Comparison of ENCODE assay signal across 10 cellular contexts in the genomic region with DNA sequence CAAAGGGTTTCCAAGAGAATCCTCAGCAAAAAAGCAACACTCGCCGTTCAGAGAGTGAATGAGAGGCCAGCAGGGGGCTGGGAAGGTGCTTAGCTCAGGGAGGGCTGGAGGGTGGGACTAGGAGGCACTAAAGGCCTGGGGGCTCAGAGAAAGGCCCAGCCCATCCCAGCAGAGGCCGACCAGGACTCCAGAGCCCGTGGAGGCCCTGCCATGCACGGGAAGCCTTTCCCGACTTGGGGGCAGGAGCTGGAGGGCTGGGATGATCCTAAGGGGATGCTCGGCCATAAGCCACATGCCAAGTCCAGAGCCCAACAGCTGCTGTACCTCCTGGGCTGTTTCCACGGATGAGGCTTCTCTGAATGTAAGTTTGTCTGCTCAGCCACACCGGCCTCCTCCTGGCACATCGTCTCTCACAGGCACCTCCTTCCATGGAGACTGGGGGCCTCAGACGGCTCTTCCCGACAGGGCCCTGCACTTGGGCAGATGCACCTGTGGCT. TPM values are rescaled to one million over a fixed set of nuclear protein-coding genes. Genes with fewer than 3 reads are reported as not detected.
A peak's percentile ranks its signal among the peaks of the same experiment; 100 is the strongest.
DNase-seq lines count a peak whose midpoint lies in the region; ATAC-seq and TF ChIP-seq lines count a peak whose summit lies in the region.
"Had no signal": no experiment of that assay in that cellular context is flagged by ENCODE, and none has a peak within 500 bp of the region (broad histone marks: within the 10 kb centered on the region; RNA-seq: fewer than 3 reads in every experiment).

No MANE protein-coding gene starts in this region.

- ATAC-seq in GM23338, result peak; percentile 66
- ATAC-seq in GM18909 (IDR thresholded peaks at IDR 0.05; ENCODE audit: poor library complexity, unreplicated experiment), result no peak
- ATAC-seq in HG02571 (IDR thresholded peaks at IDR 0.05; ENCODE audit: unreplicated experiment), result no peak

- 0 out of 2 replicates have a peak, but pooled peaks cover 2% of the 10 kb centered on the region for H3F3A ChIP-seq in GM23338 (replicated peaks; ENCODE audit: low read depth)

- no peak overlapping the region for H3K4me3 ChIP-seq in GM23338
- H3K4me3 ChIP-seq in SJCRH30, result no peak overlapping the region
- no peak overlapping the region for H3K4me3 ChIP-seq in esophagus squamous epithelium
- no peak overlapping the region for H3K4me3 ChIP-seq in trophoblast cell (ENCODE audit: low read depth, low read length)

- H3K4me1 Mint-ChIP-seq in GM23338, result peaks cover 65% of the 10 kb centered on the region

- H2BK5ac ChIP-seq in trophoblast cell (ENCODE audit: low read depth, low read length, poor library complexity), result no peak overlapping the region

- peaks cover 15% of the 10 kb centered on the region for H3K27me3 Mint-ChIP-seq in GM23338 (ENCODE audit: insufficient read depth, low read depth, poor library complexity)

- H3K18ac ChIP-seq in trophoblast cell (ENCODE audit: low read length), result peak overlapping the region; percentile 57

- no peak overlapping the region for H3K9ac ChIP-seq in trophoblast cell (ENCODE audit: low read length)

- 76 to 78% methylated on average over 6 to 12 of the region's 12 CpGs for WGBS in esophagus squamous epithelium, 2 donors
- WGBS in trophoblast cell (ENCODE audit: extremely low coverage, insufficient coverage, insufficient read length), result no CpG with 5 or more reads among the region's 12 CpGs

- no peaks in the 10 kb centered on the region for H3K9me2 ChIP-seq in GM23338 (ENCODE audit: insufficient read depth)

- peaks cover 7% of the 10 kb centered on the region for H3K79me1 ChIP-seq in trophoblast cell (ENCODE audit: low read length)

- 0 out of 4 replicates have a peak, but pooled peaks of 1 of the 2 experiments have one; percentile 8 for TF ChIP-seq CTCF in GM23338 (conservative IDR thresholded peaks at IDR 0.05; ENCODE audit: low read depth in 2 of 2)
- no peak for TF ChIP-seq CTCF in esophagus squamous epithelium (IDR thresholded peaks at IDR 0.05)

- no peaks in the 10 kb centered on the region; the same call in 1 of the 2 replicates for H4K20me1 ChIP-seq in GM23338 (replicated peaks; ENCODE audit: insufficient read depth)

- no peak for TF ChIP-seq POLR2A in esophagus squamous epithelium (IDR thresholded peaks at IDR 0.05)

- no peak overlapping the region for H3K14ac ChIP-seq in trophoblast cell (ENCODE audit: low read length)

- H3K4me2 ChIP-seq in GM23338 (peak overlapping the region; percentile 38; the same call in 1 of the 2 replicates), trophoblast cell (ENCODE audit: low read length) (no peak overlapping the region)

- H3K9me3 ChIP-seq in SJCRH30 (replicated peaks) (no peaks in the 10 kb centered on the region), esophagus squamous epithelium (no peaks in the 10 kb centered on the region), trophoblast cell (ENCODE audit: insufficient read depth, low read depth, low read length) (peaks cover 10% of the 10 kb centered on the region)

- intact Hi-C loops in esophagus squamous epithelium (cut with DNase I), result no loop called here

- peak overlapping the region; percentile 27 for H2BK12ac ChIP-seq in trophoblast cell (ENCODE audit: low read length)

- H2AFZ ChIP-seq in GM23338 (no peak overlapping the region), trophoblast cell (ENCODE audit: insufficient read depth, low read length, poor library complexity) (no peak overlapping the region)

- peak overlapping the region; percentile 72 for H3K27ac Mint-ChIP-seq in GM23338

- H2BK120ac ChIP-seq in trophoblast cell (ENCODE audit: insufficient read depth, low read length, poor library complexity), result no peak overlapping the region

- no peaks in the 10 kb centered on the region for H3K27me3 ChIP-seq in GM23338 (ENCODE audit: insufficient read depth)
- H3K27me3 ChIP-seq in SJCRH30, result no peaks in the 10 kb centered on the region
- H3K27me3 ChIP-seq in esophagus squamous epithelium, result no peaks in the 10 kb centered on the region
- no peaks in the 10 kb centered on the region for H3K27me3 ChIP-seq in trophoblast cell (ENCODE audit: insufficient read depth, low read length)

- H3K4me3 Mint-ChIP-seq in GM23338, result no peak overlapping the region

- no peak overlapping the region for H3K23ac ChIP-seq in trophoblast cell (ENCODE audit: low read length)

- DNase-seq in GM23338 (ENCODE audit: low spot score) (peak; percentile 59), SJCRH30 (peak in 1 of 2 experiments; percentile 58), esophagus squamous epithelium (lab: John Stamatoyannopoulos, UW) (no peak), trophoblast cell (no peak), RPMI8226 (no peak), SKM-1 (lab: John Stamatoyannopoulos, UW; ENCODE audit: unreplicated experiment) (no peak)
- DNase-seq: KBM-7, NCI-H69 had no signal

- H3K79me2 ChIP-seq in GM23338 (replicated peaks; ENCODE audit: insufficient read depth) (peaks cover 58% of the 10 kb centered on the region), trophoblast cell (ENCODE audit: control insufficient read depth, insufficient read depth, low read length, poor library complexity) (no peaks in the 10 kb centered on the region)

- no peak overlapping the region for H4K91ac ChIP-seq in trophoblast cell (ENCODE audit: low read depth, low read length)

- H4K12ac ChIP-seq in trophoblast cell (ENCODE audit: low read depth, low read length), result no peak overlapping the region

- H2AK5ac ChIP-seq in trophoblast cell (ENCODE audit: low read length), result peak overlapping the region; percentile 16

- H3K27ac ChIP-seq in GM23338 (ENCODE audit: low read depth), result 0 out of 2 replicates have a peak overlapping the region, but pooled peaks have one; percentile 45
- H3K27ac ChIP-seq in SJCRH30, result peak overlapping the region; percentile 8; the same call in 1 of the 2 replicates
- peak overlapping the region in 3 of 4 donors; percentile 60 to 82 (median 70) for H3K27ac ChIP-seq in esophagus squamous epithelium
- no peak overlapping the region for H3K27ac ChIP-seq in trophoblast cell (ENCODE audit: low read depth, low read length)

- no peak overlapping the region for H3K4ac ChIP-seq in trophoblast cell (ENCODE audit: low read depth, low read length)

- H3K36me3 ChIP-seq in GM23338 (ENCODE audit: insufficient read depth) (no peaks in the 10 kb centered on the region), SJCRH30 (no peaks in the 10 kb centered on the region), esophagus squamous epithelium (no peaks in the 10 kb centered on the region), trophoblast cell (ENCODE audit: control insufficient read depth in 1 of 2, insufficient read depth in 2 of 2, low read length in 2 of 2) (peaks cover 5 to 10% of the 10 kb centered on the region in 2 experiments)

- no peak overlapping the region for H4K8ac ChIP-seq in trophoblast cell (ENCODE audit: low read depth, low read length)

- H3K4me1 ChIP-seq in GM23338 (ENCODE audit: insufficient read depth) (peaks cover 8% of the 10 kb centered on the region; the same call in 1 of the 2 replicates), SJCRH30 (peaks cover 41% of the 10 kb centered on the region), esophagus squamous epithelium (peaks cover 0 to 61% (median 22%) of the 10 kb centered on the region in 3 donors), trophoblast cell (ENCODE audit: control insufficient read depth in 1 of 2, insufficient read depth in 2 of 2, low read length in 2 of 2) (peaks cover 39 to 42% of the 10 kb centered on the region in 2 experiments)

- peaks cover 3% of the 10 kb centered on the region; the same call in 1 of the 3 replicates for H3K9me3 Mint-ChIP-seq in GM23338

- H3K36me3 Mint-ChIP-seq in GM23338 (ENCODE audit: low read depth), result peaks cover 23% of the 10 kb centered on the region

TF ChIP-seq in GM23338, 12 proteins besides CTCF, POLR2A, EP300 and RAD21 (continues in another document):
- TF ChIP-seq STAT1 (IDR thresholded peaks at IDR 0.05; ENCODE audit: unreplicated experiment) (no peak), EZH2 (IDR thresholded peaks at IDR 0.05; ENCODE audit: low read depth, unreplicated experiment) (no peak), POLR2AphosphoS5 (IDR thresholded peaks at IDR 0.05; ENCODE audit: low read depth) (no peak), CREB1 (CRISPR knock-in tag; IDR thresholded peaks at IDR 0.05; ENCODE audit: low read depth) (no peak)

RNA-seq across cellular contexts. Expression of a gene that starts 19.5 kb away (rescaled TPM):
- total RNA-seq in GM23338 (2014; rRNA removed; shearing (Covaris generic)), result 18.7 and 20.7 TPM in 2 replicates
- polyA plus RNA-seq in GM23338 (2016; fragmentation: Nextera tagmentation; extraction: Ambion mirVana), result 11.2 and 11.7 TPM in 2 replicates
- total RNA-seq in SJCRH30 (2014; rRNA removed; shearing (Covaris generic)), result 18.6 and 20.5 TPM in 2 replicates
- 1 to 10 TPM; 1.4 to 8.8 (median 3.1) TPM for total RNA-seq in esophagus squamous epithelium
- 12.8 and 13.0 TPM in 2 replicates for polyA plus RNA-seq in trophoblast cell (2013)
